ENCODE assay signal across 8 cellular contexts in the genomic region with DNA sequence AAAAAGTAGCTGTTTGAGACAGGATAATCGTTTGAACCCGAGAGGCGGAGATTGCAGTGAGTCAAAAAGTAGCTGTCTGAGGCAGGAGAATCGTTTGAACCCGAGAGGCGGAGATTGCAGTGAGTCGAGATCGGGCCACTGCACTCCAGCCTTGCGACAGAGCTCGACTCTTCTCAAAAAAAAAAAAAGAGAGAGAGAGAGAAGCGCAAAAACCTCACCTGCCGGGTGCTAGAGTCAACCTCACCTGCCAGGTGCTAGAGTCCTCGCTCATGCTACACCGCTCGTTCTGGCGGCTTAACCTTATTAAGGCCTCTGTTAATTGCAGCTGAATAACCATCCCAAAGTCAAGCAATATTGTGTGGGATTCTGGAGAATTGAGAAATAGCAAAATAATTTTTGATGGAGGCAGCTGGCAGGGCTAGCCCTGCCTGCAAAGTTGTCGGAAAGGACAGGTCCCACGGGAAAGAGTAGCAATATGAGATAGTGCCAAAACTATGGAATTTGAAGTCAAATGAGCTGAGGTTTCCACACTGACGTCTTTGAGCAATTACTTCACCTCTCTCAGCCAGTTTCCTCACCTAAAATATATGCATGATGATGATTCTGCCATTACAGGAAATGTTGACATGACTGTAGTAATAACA. TPM values are rescaled to one million over a fixed set of nuclear protein-coding genes. Genes with fewer than 3 reads are reported as not detected.
DNase-seq lines count a peak whose midpoint lies in the region; ATAC-seq, FAIRE-seq and TF ChIP-seq lines count a peak whose summit lies in the region.

No MANE protein-coding gene starts in this region.

- no peaks in the 10 kb centered on the region for H3K9me1 ChIP-seq in K562 (ENCODE audit: control insufficient read depth, insufficient read depth, low read length)

- DNase-seq in AG10803 (ENCODE audit: low read depth) (peak; percentile 63), K562 (ENCODE audit: extremely low read depth in 1 of 4, low spot score in 3 of 4) (no peak), NAMALWA (ENCODE audit: low spot score) (no peak), AG08396 (ENCODE audit: low spot score) (no peak)

- H3K9ac ChIP-seq in HUES48 (ENCODE audit: low read depth, low read length): peak overlapping the region; percentile 39; the same call in 1 of the 2 replicates
- H3K9ac ChIP-seq in K562 (ENCODE audit: insufficient read depth in 1 of 2, low read depth in 2 of 2, low read length in 2 of 2): peak overlapping the region; percentile 78 to 96

- H3K27me3 ChIP-seq in HUES48 (ENCODE audit: control insufficient read depth, insufficient read depth, low read length) (peaks cover 5% of the 10 kb centered on the region; the same call in 1 of the 2 replicates), K562 (ENCODE audit: control insufficient read depth in 2 of 2, insufficient read depth in 2 of 2, low read length in 2 of 2) (no peaks in the 10 kb centered on the region), mononuclear cell (ENCODE audit: insufficient read depth, low read length) (no peaks in the 10 kb centered on the region)

- peaks cover 37% of the 10 kb centered on the region for H3K79me2 ChIP-seq in K562 (ENCODE audit: control insufficient read depth, insufficient read depth, low read length)

- H3K36me3 ChIP-seq in HUES48 (ENCODE audit: control insufficient read depth, insufficient read depth, low read length) (no peaks in the 10 kb centered on the region), K562 (ENCODE audit: control insufficient read depth, insufficient read depth, low read length) (no peaks in the 10 kb centered on the region)

- in situ Hi-C loops in K562 (cut with MboI): no loop called here

- FAIRE-seq in K562 (lab: Jason Lieb, UNC): peak; percentile 23

- H3K4me2 ChIP-seq in K562 (ENCODE audit: insufficient read depth, low read length): peak overlapping the region; percentile 81

- intact Hi-C loops in K562 (cut with micrococcal nuclease): no loop called here

- H3K9me3 ChIP-seq in HUES48 (ENCODE audit: control insufficient read depth, insufficient read depth, low read length) (no peaks in the 10 kb centered on the region), K562 (replicated peaks; ENCODE audit: control insufficient read depth, insufficient read depth, low read depth, low read length) (no peaks in the 10 kb centered on the region), mononuclear cell (ENCODE audit: low read depth, low read length) (no peaks in the 10 kb centered on the region)

- ATAC-seq in K562 (no peak; the same call in 2 of the 3 replicates), HG03039 (IDR thresholded peaks at IDR 0.05; ENCODE audit: unreplicated experiment) (no peak), GM19452 (IDR thresholded peaks at IDR 0.05; ENCODE audit: unreplicated experiment) (no peak)

- WGBS in K562 (ENCODE audit: insufficient coverage, low coverage, missing lambda C conversion rate): 53% methylated on average over 15 of the region's 19 CpGs

- TSS peak; percentile 100 for BruUV-seq in K562 (replicated peaks; lab: Mats Ljungman, UMichigan)

- no peak for TF ChIP-seq RAD21 in K562 (CRISPR knock-in tag; conservative IDR thresholded peaks at IDR 0.05 in 1 of 2, IDR thresholded peaks at IDR 0.05 in 1 of 2)

- H2AFZ ChIP-seq in K562 (ENCODE audit: low read depth, low read length): peak overlapping the region; percentile 83

- CTCF ChIA-PET in K562 (lab: Yijun Ruan, JAX; ENCODE audit: low intra/inter-chr PET ratio): no interaction called here

- H3K27ac ChIP-seq in HUES48 (ENCODE audit: low read depth, low read length) (peak overlapping the region; percentile 70), K562 (ENCODE audit: extremely low read depth, low read depth, low read length) (peak overlapping the region; percentile 69; the same call in 1 of the 3 replicates)

- no peak for TF ChIP-seq CTCF in AG10803 (conservative IDR thresholded peaks at IDR 0.05; ENCODE audit: low read length)
- TF ChIP-seq CTCF in K562 (IDR thresholded peaks at IDR 0.05 in 2 of 3, conservative IDR thresholded peaks at IDR 0.05 in 1 of 3; ENCODE audit: insufficient read depth in 2 of 3, low read depth in 1 of 3, low read length in 3 of 3): no peak

- peak overlapping the region; percentile 87 for H3K4me3 ChIP-seq in AG10803 (ENCODE audit: low read length)
- H3K4me3 ChIP-seq in HUES48 (ENCODE audit: low read depth, low read length): peak overlapping the region; percentile 96
- H3K4me3 ChIP-seq in K562: peak overlapping the region; percentile 92; the same call in 1 of the 2 replicates
- H3K4me3 ChIP-seq in mononuclear cell (ENCODE audit: low read length): peak overlapping the region; percentile 87

- TF ChIP-seq EP300 in K562 (IDR thresholded peaks at IDR 0.05; ENCODE audit: low read length): no peak

- no peaks in the 10 kb centered on the region for H4K20me1 ChIP-seq in K562 (replicated peaks; ENCODE audit: control insufficient read depth, insufficient read depth, low read length)

- peaks cover 21% of the 10 kb centered on the region for H3K4me1 ChIP-seq in HUES48 (ENCODE audit: control insufficient read depth, insufficient read depth, low read length)
- peaks cover 4 to 9% of the 10 kb centered on the region in 2 experiments; a peak in 4 of 5 replicates for H3K4me1 ChIP-seq in K562 (replicated peaks in 1 of 2; ENCODE audit: control insufficient read depth in 2 of 2, insufficient read depth in 2 of 2, low read length in 2 of 2)
- H3K4me1 ChIP-seq in mononuclear cell (ENCODE audit: insufficient read depth, low read length): peaks cover 29% of the 10 kb centered on the region

- no peak for TF ChIP-seq POLR2A in K562 (conservative IDR thresholded peaks at IDR 0.05)

- POLR2A ChIA-PET in K562 (lab: Yijun Ruan, JAX): interaction anchor here (0.8 to 1.2 kb wide), 3 partner anchors 11 to 249 kb away, joined by 3 to 4 read pairs (median 4); no protein-coding TSS in a partner anchor

TF ChIP-seq in K562, 482 proteins besides CTCF, POLR2A, EP300 and RAD21 (continues in another document):
- TF ChIP-seq ESRRB (CRISPR knock-in tag; IDR thresholded peaks at IDR 0.05; ENCODE audit: borderline replicate concordance): no peak

RNA-seq across cellular contexts. Expression of gene DYM, which starts 0.6 kb away (rescaled TPM):
- total RNA-seq in K562 (2011; cell fraction: chromatin; rRNA removed; ENCODE audit: low replicate concordance): 77.7 and 126 TPM in 2 replicates
- 56.0 and 58.8 TPM in 2 replicates for total RNA-seq in K562 (2011; cell fraction: nucleolus; rRNA removed)
- 42.7 and 53.3 TPM in 2 replicates for total RNA-seq in K562 (2011; cell fraction: nucleoplasm; rRNA removed)
- total RNA-seq in K562 (2014; rRNA removed) (29.4 and 51.0 TPM in 2 replicates), K562 (2014; rRNA removed; fragmentation: Illumina TruSeq; extraction: Trizol) (23.9 and 29.3 TPM in 2 replicates), K562 (2015; rRNA removed; fragmentation: Illumina TruSeq; extraction: Trizol) (22.3 and 28.7 TPM in 2 replicates), K562 (2021) (40.3 and 42.4 TPM in 2 replicates), mononuclear cell (69.9 TPM)
- polyA plus RNA-seq in K562 (2011; rRNA removed) (60.0 and 66.2 TPM in 2 replicates), K562 (2014; fragmentation: Illumina TruSeq; extraction: Trizol) (18.3 and 22.5 TPM in 2 replicates), K562 (2014; fragmentation: Nextera tagmentation; extraction: Ambion mirVana) (1 to 10 TPM; 5.2 to 8.4 TPM), K562 (2014; rRNA removed) (18.9 and 23.3 TPM in 2 replicates)
- polyA plus RNA-seq in K562 (2011; cell fraction: cytosol; rRNA removed): 23.0 and 31.2 TPM in 2 replicates
- polyA plus RNA-seq in K562 (2011; cell fraction: nucleus; rRNA removed): 27.0 and 29.3 TPM in 2 replicates
- polyA plus RNA-seq in K562 (2012): 18.6 and 57.1 TPM in 2 replicates
- 64.2 and 82.7 TPM in 2 replicates for polyA minus RNA-seq in K562 (2011; rRNA and poly(A)+ RNA removed)
- polyA minus RNA-seq in K562 (2011; cell fraction: cytosol; rRNA and poly(A)+ RNA removed): 32.9 and 33.6 TPM in 2 replicates
- 81.0 and 89.4 TPM in 2 replicates for polyA minus RNA-seq in K562 (2011; cell fraction: nucleus; rRNA and poly(A)+ RNA removed)

RNA-seq across cellular contexts. Expression of gene C18orf32, which starts 26.0 kb away (rescaled TPM):
- 5.0 and 10.9 TPM in 2 replicates for total RNA-seq in K562 (2011; cell fraction: chromatin; rRNA removed; ENCODE audit: low replicate concordance)
- 4.2 and 5.0 TPM in 2 replicates for total RNA-seq in K562 (2011; cell fraction: nucleolus; rRNA removed)
- 6.8 and 14.1 TPM in 2 replicates for total RNA-seq in K562 (2011; cell fraction: nucleoplasm; rRNA removed)
- 8.5 and 9.6 TPM in 2 replicates for total RNA-seq in K562 (2014; rRNA removed)
- 20.1 and 25.8 TPM in 2 replicates for total RNA-seq in K562 (2014; rRNA removed; fragmentation: Illumina TruSeq; extraction: Trizol)
- 10.5 and 14.3 TPM in 2 replicates for total RNA-seq in K562 (2015; rRNA removed; fragmentation: Illumina TruSeq; extraction: Trizol)
- total RNA-seq in K562 (2021): 20.4 and 23.2 TPM in 2 replicates
- 11.5 and 18.7 TPM in 2 replicates for polyA plus RNA-seq in K562 (2011; rRNA removed)
- polyA plus RNA-seq in K562 (2011; cell fraction: cytosol; rRNA removed): 10.0 and 11.9 TPM in 2 replicates
- polyA plus RNA-seq in K562 (2011; cell fraction: nucleus; rRNA removed): 3.9 and 6.2 TPM in 2 replicates
- polyA plus RNA-seq in K562 (2012): 12.6 and 22.2 TPM in 2 replicates
- 17.6 and 21.2 TPM in 2 replicates for polyA plus RNA-seq in K562 (2014; fragmentation: Illumina TruSeq; extraction: Trizol)
- 10 to 100 TPM; 30.1 to 35.0 TPM for polyA plus RNA-seq in K562 (2014; fragmentation: Nextera tagmentation; extraction: Ambion mirVana)
- polyA plus RNA-seq in K562 (2014; rRNA removed): 28.8 and 32.5 TPM in 2 replicates
- polyA minus RNA-seq in K562 (2011; rRNA and poly(A)+ RNA removed): 1.6 and 2.2 TPM in 2 replicates
- 2.4 and 4.2 TPM in 2 replicates for polyA minus RNA-seq in K562 (2011; cell fraction: cytosol; rRNA and poly(A)+ RNA removed)
- polyA minus RNA-seq in K562 (2011; cell fraction: nucleus; rRNA and poly(A)+ RNA removed): 1.5 and 3.1 TPM in 2 replicates
- 25.3 TPM for total RNA-seq in mononuclear cell

RNA-seq across cellular contexts. Expression of gene RPL17, which starts 31.2 kb away (rescaled TPM):
- 447 and 823 TPM in 2 replicates for total RNA-seq in K562 (2011; cell fraction: chromatin; rRNA removed; ENCODE audit: low replicate concordance)
- 475 and 541 TPM in 2 replicates for total RNA-seq in K562 (2011; cell fraction: nucleolus; rRNA removed)
- 825 and 1,264 TPM in 2 replicates for total RNA-seq in K562 (2011; cell fraction: nucleoplasm; rRNA removed)
- 1,802 and 1,882 TPM in 2 replicates for total RNA-seq in K562 (2014; rRNA removed)
- total RNA-seq in K562 (2014; rRNA removed; fragmentation: Illumina TruSeq; extraction: Trizol): 2,908 and 3,069 TPM in 2 replicates
- 2,586 and 2,715 TPM in 2 replicates for total RNA-seq in K562 (2015; rRNA removed; fragmentation: Illumina TruSeq; extraction: Trizol)
- total RNA-seq in K562 (2021): 1,616 and 1,743 TPM in 2 replicates
- polyA plus RNA-seq in K562 (2011; rRNA removed): 3,820 and 3,853 TPM in 2 replicates
- polyA plus RNA-seq in K562 (2011; cell fraction: cytosol; rRNA removed): 1,711 and 3,017 TPM in 2 replicates
- 903 and 1,882 TPM in 2 replicates for polyA plus RNA-seq in K562 (2011; cell fraction: nucleus; rRNA removed)
- 3,078 and 3,615 TPM in 2 replicates for polyA plus RNA-seq in K562 (2012)
- polyA plus RNA-seq in K562 (2014; fragmentation: Illumina TruSeq; extraction: Trizol): 2,347 and 2,369 TPM in 2 replicates
- 1,000 to 10,000 TPM; 1,742 to 1,931 TPM for polyA plus RNA-seq in K562 (2014; fragmentation: Nextera tagmentation; extraction: Ambion mirVana)
- polyA plus RNA-seq in K562 (2014; rRNA removed): 2,595 and 2,810 TPM in 2 replicates
- 1,907 and 2,118 TPM in 2 replicates for polyA minus RNA-seq in K562 (2011; rRNA and poly(A)+ RNA removed)
- polyA minus RNA-seq in K562 (2011; cell fraction: cytosol; rRNA and poly(A)+ RNA removed): 464 and 522 TPM in 2 replicates
- 222 and 477 TPM in 2 replicates for polyA minus RNA-seq in K562 (2011; cell fraction: nucleus; rRNA and poly(A)+ RNA removed)
- total RNA-seq in mononuclear cell: 2,764 TPM
